8 cellular contexts compared by ENCODE assay signal in the genomic region with DNA sequence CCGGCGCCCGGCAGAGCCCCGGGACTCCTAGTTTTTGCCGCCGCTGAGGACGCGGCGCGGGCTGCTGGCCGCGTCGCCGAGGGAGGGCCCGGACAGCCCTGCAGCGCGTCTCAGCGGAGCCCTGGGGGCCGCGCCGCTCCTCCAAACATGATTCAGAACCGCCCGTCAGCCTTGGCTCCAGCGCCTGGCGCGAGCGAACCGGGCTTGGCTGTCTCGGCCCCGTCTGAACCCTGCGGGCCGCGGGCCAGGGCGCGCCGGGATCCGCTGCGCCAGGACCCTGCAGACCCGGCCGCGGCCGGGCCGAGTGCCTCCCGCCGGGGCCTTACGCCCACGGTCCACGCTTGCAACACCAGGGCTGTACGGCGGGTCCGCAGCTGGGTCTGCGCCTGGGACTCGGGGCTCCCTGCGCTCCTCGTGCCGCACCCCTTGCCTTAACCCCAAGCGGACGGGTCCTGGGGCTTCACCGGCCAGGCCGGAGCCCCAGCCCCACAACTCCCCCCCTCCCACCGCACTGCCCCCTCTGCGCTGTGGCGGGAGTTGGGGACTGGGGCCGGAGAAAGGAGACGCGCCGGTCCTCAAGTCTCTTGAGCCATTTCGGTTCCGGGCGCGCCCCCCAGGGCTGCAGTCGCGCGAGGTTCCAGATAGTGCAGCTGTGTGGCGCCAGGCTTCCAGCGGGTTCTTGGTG. TPM values are rescaled to one million over a fixed set of nuclear protein-coding genes. Genes with fewer than 3 reads are reported as not detected.
DNase-seq lines count a peak whose midpoint lies in the region; ATAC-seq and TF ChIP-seq lines count a peak whose summit lies in the region.

No MANE protein-coding gene starts in this region.

- peaks cover 11% of the 10 kb centered on the region for H3K4me1 Mint-ChIP-seq in activated T-helper 2 cell treated with anti-CD3 and anti-CD28 coated beads, Interferon-gamma antibody, Interleukin-2, Interleukin-4, amounts not matched to agents 10 μg/mL and 5 μg/mL and 100 μg/mL, durations not matched to agents 14 hours and 24 hours and 36 hours (ENCODE audit: low read depth)
- H3K4me1 Mint-ChIP-seq in glutamatergic neuron (ENCODE audit: low read depth, unreplicated experiment) (no peaks in the 10 kb centered on the region), neural progenitor cell (peaks cover 8% of the 10 kb centered on the region)

- no peak overlapping the region for H3K27ac Mint-ChIP-seq in activated T-helper 2 cell treated with anti-CD3 and anti-CD28 coated beads, Interferon-gamma antibody, Interleukin-2, Interleukin-4, amounts not matched to agents 10 μg/mL and 5 μg/mL and 100 μg/mL, durations not matched to agents 14 hours and 24 hours and 36 hours
- no peak overlapping the region for H3K27ac Mint-ChIP-seq in glutamatergic neuron (ENCODE audit: unreplicated experiment)
- no peak overlapping the region for H3K27ac Mint-ChIP-seq in neural progenitor cell

- H3K79me2 ChIP-seq in neural progenitor cell (ENCODE audit: low read depth), result no peaks in the 10 kb centered on the region

- no peak overlapping the region for H3K9ac ChIP-seq in neural progenitor cell

- H3K9me3 Mint-ChIP-seq in activated T-helper 2 cell treated with anti-CD3 and anti-CD28 coated beads, Interferon-gamma antibody, Interleukin-2, Interleukin-4, amounts not matched to agents 10 μg/mL and 5 μg/mL and 100 μg/mL, durations not matched to agents 14 hours and 24 hours and 36 hours, result no peaks in the 10 kb centered on the region
- H3K9me3 Mint-ChIP-seq in glutamatergic neuron (ENCODE audit: unreplicated experiment), result peaks cover 5% of the 10 kb centered on the region
- peaks cover 9% of the 10 kb centered on the region for H3K9me3 Mint-ChIP-seq in neural progenitor cell

- H3K36me3 ChIP-seq in neural progenitor cell, result no peaks in the 10 kb centered on the region

- H3K27me3 Mint-ChIP-seq in activated T-helper 2 cell treated with anti-CD3 and anti-CD28 coated beads, Interferon-gamma antibody, Interleukin-2, Interleukin-4, amounts not matched to agents 10 μg/mL and 5 μg/mL and 100 μg/mL, durations not matched to agents 14 hours and 24 hours and 36 hours (ENCODE audit: low read depth), result peaks cover 61% of the 10 kb centered on the region
- peaks cover 4% of the 10 kb centered on the region for H3K27me3 Mint-ChIP-seq in glutamatergic neuron (ENCODE audit: unreplicated experiment)
- peaks cover 23% of the 10 kb centered on the region for H3K27me3 Mint-ChIP-seq in neural progenitor cell (ENCODE audit: insufficient read depth, low read depth)

- no peaks in the 10 kb centered on the region for H4K20me1 ChIP-seq in neural progenitor cell (ENCODE audit: low read depth)

- H3K4me3 Mint-ChIP-seq in activated T-helper 2 cell treated with anti-CD3 and anti-CD28 coated beads, Interferon-gamma antibody, Interleukin-2, Interleukin-4, amounts not matched to agents 10 μg/mL and 5 μg/mL and 100 μg/mL, durations not matched to agents 14 hours and 24 hours and 36 hours (ENCODE audit: low read depth), result peak overlapping the region; percentile 63
- H3K4me3 Mint-ChIP-seq in glutamatergic neuron (ENCODE audit: unreplicated experiment) (peak overlapping the region; percentile 80), neural progenitor cell (peak overlapping the region; percentile 78)

- H3K4me1 ChIP-seq in neural progenitor cell, result no peaks in the 10 kb centered on the region

- no peaks in the 10 kb centered on the region for H3K36me3 Mint-ChIP-seq in activated T-helper 2 cell treated with anti-CD3 and anti-CD28 coated beads, Interferon-gamma antibody, Interleukin-2, Interleukin-4, amounts not matched to agents 10 μg/mL and 5 μg/mL and 100 μg/mL, durations not matched to agents 14 hours and 24 hours and 36 hours (ENCODE audit: low read depth)
- H3K36me3 Mint-ChIP-seq in glutamatergic neuron (ENCODE audit: unreplicated experiment) (no peaks in the 10 kb centered on the region), neural progenitor cell (no peaks in the 10 kb centered on the region)

- no peak overlapping the region for H3K27ac ChIP-seq in neural progenitor cell

- intact Hi-C loops in activated T-helper 2 cell treated with anti-CD3 and anti-CD28 coated beads, Interferon-gamma antibody, Interleukin-2, Interleukin-4, amounts not matched to agents 10 μg/mL and 5 μg/mL and 100 μg/mL, durations not matched to agents 14 hours and 24 hours and 36 hours (cut with micrococcal nuclease), result no loop called here

- DNase-seq in GM04504 (ENCODE audit: low read depth) (peak; percentile 34), glutamatergic neuron (peak; percentile 55), neural progenitor cell (ENCODE audit: low spot score) (peak; percentile 66), OCI-M2 (lab: John Stamatoyannopoulos, UW; ENCODE audit: unreplicated experiment) (no peak), Kasumi-1 (lab: John Stamatoyannopoulos, UW) (no peak), middle frontal gyrus (ENCODE audit: extremely low spot score, low spot score) (no peak)
- no peak for DNase-seq in activated T-helper 2 cell treated with anti-CD3 and anti-CD28 coated beads, Interferon-gamma antibody, Interleukin-2, Interleukin-4, amounts not matched to agents 10 μg/mL and 5 μg/mL and 100 μg/mL, durations not matched to agents 14 hours and 24 hours and 36 hours (ENCODE audit: low spot score)

- ATAC-seq in HG03571 (IDR thresholded peaks at IDR 0.05; ENCODE audit: unreplicated experiment), result no peak

- H3K27me3 ChIP-seq in neural progenitor cell, result peaks cover 93% of the 10 kb centered on the region

- H3K4me2 ChIP-seq in neural progenitor cell, result peak overlapping the region; percentile 89

- no peaks in the 10 kb centered on the region for H3F3A ChIP-seq in neural progenitor cell (ENCODE audit: low read depth)

- no peaks in the 10 kb centered on the region for H3K9me3 ChIP-seq in neural progenitor cell (ENCODE audit: low read depth)

- H3K4me3 ChIP-seq in neural progenitor cell, result peak overlapping the region; percentile 59

- TF ChIP-seq CTCF in glutamatergic neuron (IDR thresholded peaks at IDR 0.05; ENCODE audit: partially characterized antibody, unreplicated experiment) (no peak), neural progenitor cell (IDR thresholded peaks at IDR 0.05) (no peak)

- H2AFZ ChIP-seq in neural progenitor cell (replicated peaks), result peak overlapping the region; percentile 86

RNA-seq across cellular contexts. Expression of a gene that starts 48.4 kb away (rescaled TPM):
- not detected in 2 replicates for total RNA-seq in activated T-helper 2 cell treated with anti-CD3 and anti-CD28 coated beads, Interferon-gamma antibody, Interleukin-2, Interleukin-4, amounts not matched to agents 10 μg/mL and 5 μg/mL and 100 μg/mL, durations not matched to agents 14 hours and 24 hours and 36 hours
- 0.20 TPM for total RNA-seq in glutamatergic neuron (ENCODE audit: unreplicated experiment)
- total RNA-seq in neural progenitor cell (ENCODE audit: low replicate concordance), result 0.12 and 0.43 TPM in 2 replicates

Comparison
In these comparisons a context has a peak if more than half of its experiments do, and no peak if none do; other contexts are left out.
1. DNase-seq: peak in GM04504 (single experiment), glutamatergic neuron (single experiment) and neural progenitor cell (single experiment); none in activated T-helper 2 cell treated with anti-CD3 and anti-CD28 coated beads, Interferon-gamma antibody, Interleukin-2, Interleukin-4, amounts not matched to agents 10 μg/mL and 5 μg/mL and 100 μg/mL, durations not matched to agents 14 hours and 24 hours and 36 hours (single experiment), OCI-M2 (single experiment), Kasumi-1 (0 of 2) and middle frontal gyrus (single experiment).
2. Peak in every context shown above with its lines, with median percentiles within 50 percentile points of each other: H3K4me3 Mint-ChIP-seq.